In the genomic region with DNA sequence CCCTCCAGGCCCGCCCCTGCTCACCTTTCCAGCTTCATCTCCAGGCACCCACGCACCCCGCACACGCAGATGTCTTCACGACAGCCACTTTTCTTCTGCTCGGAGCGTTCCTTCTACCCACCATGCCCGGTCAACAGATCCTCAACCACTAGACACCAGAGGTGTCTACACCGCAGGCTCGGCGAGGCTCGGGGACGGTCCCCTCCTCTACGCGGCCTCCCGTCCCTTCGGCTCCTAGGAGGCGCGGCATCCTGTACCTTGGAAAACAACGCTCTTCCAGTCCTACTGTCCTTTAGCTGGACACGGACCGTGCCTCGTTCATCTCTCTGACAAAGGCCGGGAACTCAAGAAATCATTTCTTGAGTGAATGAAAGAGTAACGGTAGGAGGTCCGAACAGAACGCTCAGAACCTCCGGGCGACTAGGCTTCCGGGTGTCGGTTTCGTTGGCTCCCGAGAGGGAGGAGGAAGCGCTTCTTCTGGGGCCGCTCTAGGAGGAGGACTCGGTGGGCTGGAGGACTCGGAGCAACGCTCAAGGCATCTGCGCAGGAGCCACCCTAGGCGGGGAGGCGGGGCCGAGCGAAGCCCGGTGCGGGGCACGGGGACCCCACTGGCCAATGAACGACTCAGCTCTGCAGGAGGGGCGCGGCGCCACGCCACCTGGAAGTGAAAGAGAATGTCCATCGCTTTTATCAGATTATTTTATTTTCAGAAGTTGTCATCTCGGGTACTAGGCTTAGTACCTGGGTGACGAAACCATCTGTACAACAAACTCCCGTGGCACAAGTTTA, we compare ENCODE assay signal across 8 cellular contexts. TPM values are rescaled to one million over a fixed set of nuclear protein-coding genes. Genes with fewer than 3 reads are reported as not detected.
DNase-seq lines count a peak whose midpoint lies in the region; ATAC-seq and TF ChIP-seq lines count a peak whose summit lies in the region.

No MANE protein-coding gene starts in this region.

- under 1% methylated on average over 52 of the region's 55 CpGs for WGBS in prostate gland
- under 1% methylated on average over 55 of the region's 55 CpGs for whole genome bisulfite sequencing in urinary bladder

- H3K27me3 Mint-ChIP-seq in T-helper 2 cell treated with Interferon-gamma antibody and Interleukin-4, amounts not matched to agents 5 μg/mL and 100 μg/mL, for 36 hours (ENCODE audit: low read depth) = peaks cover 3% of the 10 kb centered on the region

- H3K4me3 ChIP-seq in ascending aorta = peak overlapping the region; percentile 71 to 73
- H3K4me3 ChIP-seq in right atrium auricular region = peak overlapping the region; percentile 73 to 89
- peak overlapping the region; percentile 51 to 52 for H3K4me3 ChIP-seq in prostate gland
- H3K4me3 ChIP-seq in urinary bladder (ENCODE audit: low read depth, low read length) = peak overlapping the region; percentile 66

- peak; percentile 96 for ATAC-seq in GM18505 (IDR thresholded peaks at IDR 0.05; ENCODE audit: unreplicated experiment)
- peak; percentile 96 for ATAC-seq in HG02970 (IDR thresholded peaks at IDR 0.05; ENCODE audit: low FRiP score, unreplicated experiment)

- peaks cover 21% of the 10 kb centered on the region for H3K4me1 Mint-ChIP-seq in T-helper 2 cell treated with Interferon-gamma antibody and Interleukin-4, amounts not matched to agents 5 μg/mL and 100 μg/mL, for 36 hours (ENCODE audit: low read depth)

- no peaks in the 10 kb centered on the region for H3K9me3 ChIP-seq in ascending aorta
- H3K9me3 ChIP-seq in right atrium auricular region = no peaks in the 10 kb centered on the region
- no peaks in the 10 kb centered on the region for H3K9me3 ChIP-seq in prostate gland

- peaks cover 2 to 4% of the 10 kb centered on the region in 2 donors for H3K36me3 ChIP-seq in ascending aorta
- H3K36me3 ChIP-seq in right atrium auricular region = no peaks in the 10 kb centered on the region
- no peaks in the 10 kb centered on the region for H3K36me3 ChIP-seq in prostate gland
- no peaks in the 10 kb centered on the region for H3K36me3 ChIP-seq in urinary bladder (ENCODE audit: insufficient read depth)

- DNase-seq in NCI-H187 treated with DMSO at 0.1 percent for 48 hours (lab: John Stamatoyannopoulos, UW) (peak; percentile 88), ascending aorta (ENCODE audit: low spot score in 2 of 2) (peak; percentile 87 to 98), right atrium auricular region (ENCODE audit: low spot score) (peak; percentile 95), prostate gland (ENCODE audit: low spot score) (peak; percentile 96)
- DNase-seq in T-helper 2 cell treated with Interferon-gamma antibody and Interleukin-4, amounts not matched to agents 5 μg/mL and 100 μg/mL, for 36 hours (ENCODE audit: low spot score) = peak; percentile 98

- peak overlapping the region; percentile 97 for H3K4me3 Mint-ChIP-seq in T-helper 2 cell treated with Interferon-gamma antibody and Interleukin-4, amounts not matched to agents 5 μg/mL and 100 μg/mL, for 36 hours

- H3K9me3 Mint-ChIP-seq in T-helper 2 cell treated with Interferon-gamma antibody and Interleukin-4, amounts not matched to agents 5 μg/mL and 100 μg/mL, for 36 hours = no peaks in the 10 kb centered on the region

- TF ChIP-seq POLR2A in GM18505 (IDR thresholded peaks at IDR 0.05; ENCODE audit: borderline replicate concordance, extremely low read depth, insufficient read depth, insufficient read length) (peak; percentile 85), prostate gland (IDR thresholded peaks at IDR 0.05) (no peak)

- no peaks in the 10 kb centered on the region for H3K27me3 ChIP-seq in ascending aorta
- H3K27me3 ChIP-seq in right atrium auricular region = no peaks in the 10 kb centered on the region
- H3K27me3 ChIP-seq in prostate gland (replicated peaks; ENCODE audit: insufficient read depth) = no peaks in the 10 kb centered on the region

- intact Hi-C loops in ascending aorta (cut with DNase I) = loop anchor here (1.0 to 2.0 kb wide), 3 partner anchors 8 to 415 kb away; a partner anchor contains a TSS
- intact Hi-C loops in prostate gland (cut with DNase I) = no loop called here

- TF ChIP-seq CTCF in ascending aorta (IDR thresholded peaks at IDR 0.05) = no peak
- peak in 1 of 2 donors; percentile 32 for TF ChIP-seq CTCF in right atrium auricular region (IDR thresholded peaks at IDR 0.05)
- TF ChIP-seq CTCF in prostate gland (IDR thresholded peaks at IDR 0.05) = peak in 1 of 4 experiments; percentile 14

- H3K27ac ChIP-seq in ascending aorta (peak overlapping the region; percentile 41 to 75), right atrium auricular region (peak overlapping the region; percentile 17 to 71), prostate gland (peak overlapping the region; percentile 41 to 54), urinary bladder (ENCODE audit: low read depth) (peak overlapping the region; percentile 0)

- peaks cover 22% of the 10 kb centered on the region for H3K36me3 Mint-ChIP-seq in T-helper 2 cell treated with Interferon-gamma antibody and Interleukin-4, amounts not matched to agents 5 μg/mL and 100 μg/mL, for 36 hours (ENCODE audit: low read depth)

- H3K4me1 ChIP-seq in ascending aorta (peaks cover 8 to 10% of the 10 kb centered on the region in 2 donors), right atrium auricular region (peaks cover 0 to 24% of the 10 kb centered on the region in 2 donors), prostate gland (replicated peaks) (peaks cover 7% of the 10 kb centered on the region), urinary bladder (ENCODE audit: insufficient read depth) (peaks cover 3% of the 10 kb centered on the region)

- peak overlapping the region; percentile 96 for H3K27ac Mint-ChIP-seq in T-helper 2 cell treated with Interferon-gamma antibody and Interleukin-4, amounts not matched to agents 5 μg/mL and 100 μg/mL, for 36 hours

RNA-seq across cellular contexts. Expression of a gene that starts 7.2 kb away (rescaled TPM):
- total RNA-seq in ascending aorta (266 TPM), right atrium auricular region (100 to 1,000 TPM; 359 to 459 TPM), prostate gland (100 to 1,000 TPM; 238 to 256 TPM), urinary bladder (66.7 TPM)
- 247 TPM for polyA plus RNA-seq in urinary bladder

RNA-seq across cellular contexts. Expression of a gene that starts 14.5 kb away (rescaled TPM):
- total RNA-seq in ascending aorta = 27.7 TPM
- total RNA-seq in right atrium auricular region = 10 to 100 TPM; 16.5 to 50.2 TPM
- total RNA-seq in prostate gland = 10 to 100 TPM in 1 of 2 donors, 1 to 10 TPM in 1; 9.2 to 17.4 TPM
- total RNA-seq in urinary bladder = 5.3 TPM
- polyA plus RNA-seq in urinary bladder = 15.2 TPM

RNA-seq across cellular contexts. Expression of a gene that starts 34.1 kb away (rescaled TPM):
- total RNA-seq in ascending aorta = 87.9 TPM
- total RNA-seq in right atrium auricular region = 10 to 100 TPM; 65.3 to 69.6 TPM
- total RNA-seq in prostate gland = 100 to 1,000 TPM in 1 of 2 donors, 10 to 100 TPM in 1; 75.2 to 109 TPM
- total RNA-seq in urinary bladder = 59.5 TPM
- polyA plus RNA-seq in urinary bladder = 77.5 TPM

RNA-seq across cellular contexts. Expression of a gene that starts 34.7 kb away (rescaled TPM):
- total RNA-seq in ascending aorta (165 TPM), right atrium auricular region (10 to 100 TPM; 35.5 to 35.9 TPM), prostate gland (10 to 100 TPM; 24.2 to 52.5 TPM), urinary bladder (24.8 TPM)
- polyA plus RNA-seq in urinary bladder = 57.6 TPM

RNA-seq across cellular contexts. Expression of a gene that starts 51.2 kb away (rescaled TPM):
- total RNA-seq in ascending aorta (not detected), right atrium auricular region (not detected), prostate gland (not detected), urinary bladder (not detected)
- polyA plus RNA-seq in urinary bladder = not detected

Comparison
In these comparisons a context has a peak if more than half of its experiments do, and no peak if none do; other contexts are left out.
1. Peak in every context shown above with its lines: DNase-seq, ATAC-seq, H3K4me3 ChIP-seq and H3K27ac ChIP-seq.
2. H3K27ac ChIP-seq: peak in every context shown above with its lines; median percentile 58 in ascending aorta; 48 in prostate gland; 44 in right atrium auricular region; 0 in urinary bladder.